ENCODE assay signal across 8 cellular contexts in the genomic region with DNA sequence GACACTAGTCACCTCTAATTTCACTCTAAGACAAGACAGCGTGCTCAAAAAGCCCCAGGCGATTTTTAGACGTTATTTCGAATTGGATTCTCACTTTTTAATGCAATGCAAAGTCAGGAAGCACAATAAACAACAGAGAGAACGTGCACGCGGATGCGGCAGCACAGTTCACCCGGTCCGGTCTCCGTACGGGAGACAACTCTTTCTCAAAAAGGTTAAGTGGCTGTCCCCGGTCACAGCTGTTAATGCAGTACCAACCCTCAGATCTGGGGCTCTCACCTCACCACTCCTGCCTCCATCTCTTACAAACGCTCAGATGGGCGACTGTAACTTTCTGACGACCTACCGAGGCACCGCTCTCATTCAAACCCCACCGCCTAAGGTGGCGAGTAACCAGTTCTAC. TPM values are rescaled to one million over a fixed set of nuclear protein-coding genes. Genes with fewer than 3 reads are reported as not detected.
A peak's percentile ranks its signal among the peaks of the same experiment; 100 is the strongest.
DNase-seq lines count a peak whose midpoint lies in the region; ATAC-seq and TF ChIP-seq lines count a peak whose summit lies in the region.

No MANE protein-coding gene starts in this region.

- H3K4me3 Mint-ChIP-seq in activated T-cell treated with anti-CD3 and anti-CD28 coated beads, Interleukin-2, amount 50 U/mL, for 24 hours, result peak overlapping the region; percentile 97

- DNase-seq in GM12864 (ENCODE audit: low read depth) (no peak), hepatocyte (ENCODE audit: low spot score) (no peak), NCI-H774 (lab: John Stamatoyannopoulos, UW) (no peak), amniotic stem cell (lab: John Stamatoyannopoulos, UW) (no peak)
- DNase-seq in activated T-cell treated with anti-CD3 and anti-CD28 coated beads, Interleukin-2, amount 50 U/mL, for 24 hours, result no peak
- DNase-seq in stimulated activated CD8-positive, alpha-beta memory T cell treated with anti-CD3 and anti-CD28 coated beads, Interleukin-15, amount 100 ng/mL, for 24 hours (ENCODE audit: low read depth), result peak; percentile 25

- H3K4me1 Mint-ChIP-seq in activated T-cell treated with anti-CD3 and anti-CD28 coated beads, Interleukin-2, amount 50 U/mL, for 24 hours (ENCODE audit: low read depth), result peaks cover 37% of the 10 kb centered on the region

- H3K79me2 ChIP-seq in hepatocyte, result peaks cover 55% of the 10 kb centered on the region

- peaks cover 3% of the 10 kb centered on the region for H3K27me3 Mint-ChIP-seq in activated T-cell treated with anti-CD3 and anti-CD28 coated beads, Interleukin-2, amount 50 U/mL, for 24 hours

- H3K9me3 ChIP-seq in hepatocyte (ENCODE audit: low read depth), result no peaks in the 10 kb centered on the region

- H3K27me3 ChIP-seq in hepatocyte, result no peaks in the 10 kb centered on the region

- TF ChIP-seq CTCF in GM12864 (IDR thresholded peaks at IDR 0.05; ENCODE audit: low read depth, low read length, missing control alignments) (no peak), hepatocyte (IDR thresholded peaks at IDR 0.05; ENCODE audit: poor library complexity) (no peak)

- 1% methylated on average over 20 of the region's 20 CpGs for WGBS in hepatocyte (ENCODE audit: low lambda C conversion rate, missing lambda C conversion rate)

- peak overlapping the region; percentile 78 for H3K4me3 ChIP-seq in GM12864 (ENCODE audit: low read depth, low read length)
- H3K4me3 ChIP-seq in hepatocyte, result peak overlapping the region; percentile 91

- H2AFZ ChIP-seq in hepatocyte, result peak overlapping the region; percentile 34

- H4K20me1 ChIP-seq in hepatocyte (ENCODE audit: insufficient read depth, poor library complexity, severe bottlenecking), result peaks cover 52% of the 10 kb centered on the region

- ATAC-seq in HG02623 (IDR thresholded peaks at IDR 0.05; ENCODE audit: unreplicated experiment), result peak; percentile 5
- no peak for ATAC-seq in GM18505 (IDR thresholded peaks at IDR 0.05; ENCODE audit: unreplicated experiment)

- no peaks in the 10 kb centered on the region for H3K9me2 ChIP-seq in hepatocyte (replicated peaks; ENCODE audit: insufficient read depth)

- H3K4me2 ChIP-seq in hepatocyte, result peak overlapping the region; percentile 81

- H3K27ac ChIP-seq in hepatocyte, result peak overlapping the region; percentile 96

- no peaks in the 10 kb centered on the region for H3K36me3 ChIP-seq in hepatocyte (replicated peaks; ENCODE audit: insufficient read depth, low read depth)

- TF ChIP-seq POLR2A in GM18505 (IDR thresholded peaks at IDR 0.05; ENCODE audit: borderline replicate concordance, extremely low read depth, insufficient read depth, insufficient read length), result no peak

- H3K9me3 Mint-ChIP-seq in activated T-cell treated with anti-CD3 and anti-CD28 coated beads, Interleukin-2, amount 50 U/mL, for 24 hours, result no peaks in the 10 kb centered on the region

- H3K27ac Mint-ChIP-seq in activated T-cell treated with anti-CD3 and anti-CD28 coated beads, Interleukin-2, amount 50 U/mL, for 24 hours, result peak overlapping the region; percentile 97

- H3K36me3 Mint-ChIP-seq in activated T-cell treated with anti-CD3 and anti-CD28 coated beads, Interleukin-2, amount 50 U/mL, for 24 hours (ENCODE audit: low read depth), result peaks cover 34% of the 10 kb centered on the region

- peaks cover 14% of the 10 kb centered on the region for H3K4me1 ChIP-seq in hepatocyte (ENCODE audit: insufficient read depth)

RNA-seq across cellular contexts. Expression of a gene that starts 1.2 kb away (rescaled TPM):
- total RNA-seq in hepatocyte, result 149 and 171 TPM in 2 replicates
- 115 and 118 TPM in 2 replicates for polyA plus RNA-seq in hepatocyte

RNA-seq across cellular contexts. Expression of a gene that starts 53.4 kb away (rescaled TPM):
- total RNA-seq in hepatocyte, result 0.36 and 0.53 TPM in 2 replicates
- polyA plus RNA-seq in hepatocyte, result 0.71 and 1.1 TPM in 2 replicates
